ENCODE assay signal across 23 cellular contexts in genomic region chr3:154690413-154690812, GRCh38.
DNase-seq lines count a peak whose midpoint lies in the region; ATAC-seq and TF ChIP-seq lines count a peak whose summit lies in the region.
"Had no signal": no experiment of that assay in that cellular context is flagged by ENCODE, and none has a peak within 500 bp of the region (broad histone marks: within the 10 kb centered on the region; RNA-seq: fewer than 3 reads in every experiment).

No MANE protein-coding gene starts in this region.

- no peak overlapping the region for H2BK20ac ChIP-seq in H9 (ENCODE audit: low read depth, low read length, poor library complexity, severe bottlenecking)

- H3K36me3 ChIP-seq in gastrocnemius medialis = no peaks in the 10 kb centered on the region
- H3K36me3 ChIP-seq: brain microvascular endothelial cell, pancreas, thoracic aorta had no signal

- DNase-seq in renal cortical epithelial cell (ENCODE audit: low read depth) (peak; percentile 12), hepatic stellate cell (ENCODE audit: low spot score) (no peak), H9 (no peak), gastrocnemius medialis (no peak)
- DNase-seq: activated naive CD4-positive, alpha-beta T cell treated with Interleukin-2 at 50 U/mL for 16 hours; AML-193; brain microvascular endothelial cell; HFFc6; IMR-90; naive B cell; NCI-H1930; NCI-H510A; pancreas; SHP77; stimulated activated CD4-positive, alpha-beta T cell treated with anti-CD3 and anti-CD28 coated beads, Interleukin-2, amount 100 ng/mL, for 48 hours had no signal

- no peak overlapping the region for H2BK5ac ChIP-seq in H9 (ENCODE audit: insufficient read length, low read length)

- no peak overlapping the region for H3K18ac ChIP-seq in H9 (ENCODE audit: insufficient read length, low read depth, low read length)

- TF ChIP-seq POLR2A in gastrocnemius medialis (IDR thresholded peaks at IDR 0.05) = no peak

- no peaks in the 10 kb centered on the region for H3K79me2 ChIP-seq in H9 (ENCODE audit: insufficient read depth, low read length)

- H3K4ac ChIP-seq in H9 (ENCODE audit: low read depth, low read length) = no peak overlapping the region

- no peak overlapping the region for H2BK15ac ChIP-seq in H9 (ENCODE audit: low read depth, low read length)

- H3K79me1 ChIP-seq in H9 (ENCODE audit: insufficient read depth, low read depth, low read length, poor library complexity, severe bottlenecking) = no peaks in the 10 kb centered on the region

- no peak overlapping the region for H3K4me3 ChIP-seq in gastrocnemius medialis
- H3K4me3 ChIP-seq: lung, pancreas, thoracic aorta had no signal

- in situ Hi-C loops in gastrocnemius medialis (cut with MboI; ENCODE audit: low sequenced_read_pairs in 4 of 4) = no loop called here

- H3T11ph ChIP-seq in H9 (ENCODE audit: low read length) = no peak overlapping the region

- H3K27ac ChIP-seq in H9 (ENCODE audit: insufficient read length, low read depth, low read length) (no peak overlapping the region), gastrocnemius medialis (no peak overlapping the region)
- H3K27ac ChIP-seq: brain microvascular endothelial cell, epithelial cell of prostate, pancreas, thoracic aorta had no signal

- ATAC-seq in GM18858 (IDR thresholded peaks at IDR 0.05; ENCODE audit: unreplicated experiment) (peak; percentile 76), GM21529 (IDR thresholded peaks at IDR 0.05; ENCODE audit: unreplicated experiment) (peak; percentile 73), HG03045 (IDR thresholded peaks at IDR 0.05; ENCODE audit: unreplicated experiment) (peak; percentile 72), gastrocnemius medialis (no peak)
- ATAC-seq: pancreas had no signal

- no peak overlapping the region; a peak in 1 of 7 replicates for H3K27ac Mint-ChIP-seq in H9
- H3K27ac Mint-ChIP-seq: dendritic cell treated with granulocyte-macrophage colony-stimulating factor and Interleukin-4, amounts not matched to agents 40 ng/mL and 50 ng/mL, for 4 days; HFFc6; T-helper 2 cell treated with Interferon-gamma antibody and Interleukin-4, amounts not matched to agents 5 μg/mL and 100 μg/mL, for 36 hours had no signal

- no peak overlapping the region for H3K4me2 ChIP-seq in H9 (ENCODE audit: insufficient read depth, insufficient read length, low read length)

- no peaks in the 10 kb centered on the region for H3K27me3 ChIP-seq in H9 (ENCODE audit: insufficient read depth, low read length)
- H3K27me3 ChIP-seq in gastrocnemius medialis = no peaks in the 10 kb centered on the region
- H3K27me3 ChIP-seq: brain microvascular endothelial cell, pancreas had no signal

- H3K23me2 ChIP-seq in H9 (ENCODE audit: insufficient read length, low read depth, low read length, poor library complexity, severe bottlenecking) = no peaks in the 10 kb centered on the region

- peaks cover 6% of the 10 kb centered on the region in 2 experiments; a peak in 3 of 4 replicates for H3K4me1 Mint-ChIP-seq in H9
- H3K4me1 Mint-ChIP-seq: naive B cell had no signal

- no peak overlapping the region for H2AK5ac ChIP-seq in H9 (ENCODE audit: insufficient read length, low read length)

- H3K9ac ChIP-seq in H9 (ENCODE audit: extremely low read depth, insufficient read length, low read length) = no peak overlapping the region

- H4K91ac ChIP-seq in H9 (ENCODE audit: insufficient read length, low read depth, low read length) = no peak overlapping the region

- no peak overlapping the region for H2AFZ ChIP-seq in H9 (ENCODE audit: low read length)

- no peaks in the 10 kb centered on the region for H3K27me3 Mint-ChIP-seq in H9 (ENCODE audit: low read depth)
- H3K27me3 Mint-ChIP-seq: dendritic cell treated with granulocyte-macrophage colony-stimulating factor and Interleukin-4, amounts not matched to agents 40 ng/mL and 50 ng/mL, for 4 days; naive B cell had no signal

- H3K56ac ChIP-seq in H9 (ENCODE audit: insufficient read length, low read depth, low read length) = no peak overlapping the region

- no peak overlapping the region for H2BK12ac ChIP-seq in H9 (ENCODE audit: insufficient read length, low read depth, low read length)

- intact Hi-C loops in gastrocnemius medialis (cut with DNase I; ENCODE audit: low total_unique reads) = no loop called here

- H2BK120ac ChIP-seq in H9 (ENCODE audit: low read depth, low read length, poor library complexity, severe bottlenecking) = no peak overlapping the region

- H4K8ac ChIP-seq in H9 (replicated peaks; ENCODE audit: insufficient read length, low read depth, low read length) = no peak overlapping the region

- no peaks in the 10 kb centered on the region for H3K36me3 Mint-ChIP-seq in H9 (ENCODE audit: insufficient read depth in 1 of 3, low read depth in 3 of 3)
- H3K36me3 Mint-ChIP-seq: naive B cell had no signal

- H3K4me1 ChIP-seq in H9 (ENCODE audit: insufficient read depth, low read length) = no peaks in the 10 kb centered on the region
- no peaks in the 10 kb centered on the region for H3K4me1 ChIP-seq in gastrocnemius medialis
- H3K4me1 ChIP-seq: pancreas had no signal

- H3K9me3 ChIP-seq in H9 (ENCODE audit: control insufficient read depth, low read depth, low read length) (no peaks in the 10 kb centered on the region), gastrocnemius medialis (no peaks in the 10 kb centered on the region)
- H3K9me3 ChIP-seq: pancreas, thoracic aorta had no signal

- no peaks in the 10 kb centered on the region for H3K9me3 Mint-ChIP-seq in H9
- H3K9me3 Mint-ChIP-seq: HFFc6; naive B cell; T-helper 2 cell treated with Interferon-gamma antibody and Interleukin-4, amounts not matched to agents 5 μg/mL and 100 μg/mL, for 36 hours had no signal

- TF ChIP-seq CTCF in H9 (conservative IDR thresholded peaks at IDR 0.05) = no peak
- no peak for TF ChIP-seq CTCF in gastrocnemius medialis (IDR thresholded peaks at IDR 0.05 in 4 of 5, conservative IDR thresholded peaks at IDR 0.05 in 1 of 5)

- no peak overlapping the region for H3K4me3 Mint-ChIP-seq in H9
- H3K4me3 Mint-ChIP-seq: dendritic cell treated with granulocyte-macrophage colony-stimulating factor and Interleukin-4, amounts not matched to agents 40 ng/mL and 50 ng/mL, for 4 days; HFFc6; naive B cell; T-helper 2 cell treated with Interferon-gamma antibody and Interleukin-4, amounts not matched to agents 5 μg/mL and 100 μg/mL, for 36 hours had no signal

- no peaks in the 10 kb centered on the region for H4K20me1 ChIP-seq in H9 (ENCODE audit: control insufficient read depth, insufficient read depth, insufficient read length)

- H3K14ac ChIP-seq in H9 (ENCODE audit: insufficient read depth, low read length) = no peak overlapping the region

- no peak overlapping the region for H4K5ac ChIP-seq in H9 (ENCODE audit: insufficient read length, low read depth, low read length)

- no peak overlapping the region for H3K23ac ChIP-seq in H9 (ENCODE audit: insufficient read length, low read depth, low read length)

Comparison
In these comparisons a context has a peak if more than half of its experiments do, and no peak if none do; other contexts are left out.
1. ATAC-seq: peak in GM18858 (single experiment), GM21529 (single experiment) and HG03045 (single experiment); none in gastrocnemius medialis (0 of 2).